In genomic region chr9:87280421-87280820, GRCh38 we compare ENCODE assay signal across 21 cellular contexts.
DNase-seq lines count a peak whose midpoint lies in the region; ATAC-seq and TF ChIP-seq lines count a peak whose summit lies in the region.
"Had no signal": no experiment of that assay in that cellular context is flagged by ENCODE, and none has a peak within 500 bp of the region (broad histone marks: within the 10 kb centered on the region; RNA-seq: fewer than 3 reads in every experiment).

No MANE protein-coding gene starts in this region.

- H3K9me2 ChIP-seq in hepatocyte (replicated peaks; ENCODE audit: insufficient read depth) = no peaks in the 10 kb centered on the region

- DNase-seq in brain microvascular endothelial cell = peak; percentile 91
- no peak for DNase-seq in hepatocyte (ENCODE audit: low spot score)
- no peak for DNase-seq in upper lobe of right lung
- no peak for DNase-seq in stimulated activated CD4-positive, alpha-beta T cell treated with anti-CD3 and anti-CD28 coated beads, Interleukin-12 subunit alpha, Interleukin-12 subunit beta, amount 100 ng/mL, for 4 hours
- DNase-seq in NCI-H2227 treated with DMSO at 0.1 percent for 48 hours (lab: John Stamatoyannopoulos, UW) = no peak
- DNase-seq in activated naive CD4-positive, alpha-beta T cell treated with anti-CD3 and anti-CD28 coated beads for 36 hours = no peak
- DNase-seq: activated CD4-positive, alpha-beta T cell treated with anti-CD3 and anti-CD28 coated beads, Interleukin-2, amount 50 U/mL, for 4 hours; activated naive CD8-positive, alpha-beta T cell treated with anti-CD3 and anti-CD28 coated beads, Interleukin-2, amount 50 U/mL, for 24 hours; activated T-cell treated with anti-CD3 and anti-CD28 coated beads, Interleukin-2, amount 50 U/mL, for 72 hours; CD4-positive, CD25-positive, alpha-beta regulatory T cell; colonic mucosa; DND-41; erythroblast; left ventricle myocardium inferior; naive B cell; NCI-H1694 treated with DMSO at 0.1 percent for 48 hours; NCI-H510A treated with DMSO at 0.1 percent for 48 hours; SJCRH30; stimulated activated CD4-positive, alpha-beta T cell treated with anti-CD3 and anti-CD28 coated beads, Interleukin-15, amount 100 ng/mL, for 24 hours had no signal

- intact Hi-C loops in upper lobe of right lung (cut with DNase I) = no loop called here
- intact Hi-C loops in activated naive CD4-positive, alpha-beta T cell treated with anti-CD3 and anti-CD28 coated beads for 36 hours (cut with micrococcal nuclease) = no loop called here

- POLR2A ChIA-PET in HEK293 (lab: Yijun Ruan, JAX) = no interaction called here

- H3K4me3 ChIP-seq in HEK293 (ENCODE audit: low read depth, low read length) = no peak overlapping the region
- no peak overlapping the region for H3K4me3 ChIP-seq in brain microvascular endothelial cell (ENCODE audit: low read depth, low read length)
- no peak overlapping the region for H3K4me3 ChIP-seq in hepatocyte
- no peak overlapping the region for H3K4me3 ChIP-seq in upper lobe of right lung
- H3K4me3 ChIP-seq: colonic mucosa, left ventricle myocardium inferior, prostate gland, SJCRH30 had no signal

- H3K9me3 Mint-ChIP-seq in activated naive CD4-positive, alpha-beta T cell treated with anti-CD3 and anti-CD28 coated beads for 36 hours = no peaks in the 10 kb centered on the region
- H3K9me3 Mint-ChIP-seq: activated naive CD8-positive, alpha-beta T cell treated with anti-CD3 and anti-CD28 coated beads, Interleukin-2, amount 50 U/mL, for 24 hours; activated T-cell treated with anti-CD3 and anti-CD28 coated beads, Interleukin-2, amount 50 U/mL, for 72 hours had no signal

- peaks cover 4% of the 10 kb centered on the region for H3K4me1 ChIP-seq in HEK293 (ENCODE audit: control insufficient read depth, insufficient read depth, low read length)
- peaks cover 17% of the 10 kb centered on the region for H3K4me1 ChIP-seq in hepatocyte (ENCODE audit: insufficient read depth)
- H3K4me1 ChIP-seq in upper lobe of right lung = no peaks in the 10 kb centered on the region
- H3K4me1 ChIP-seq: colonic mucosa had no signal

- H3K36me3 ChIP-seq in HEK293 (ENCODE audit: control insufficient read depth in 2 of 2, insufficient read depth in 1 of 2, low read length in 2 of 2) = no peaks in the 10 kb centered on the region
- H3K36me3 ChIP-seq in brain microvascular endothelial cell (replicated peaks) = no peaks in the 10 kb centered on the region
- no peaks in the 10 kb centered on the region for H3K36me3 ChIP-seq in hepatocyte (replicated peaks; ENCODE audit: insufficient read depth, low read depth)
- no peaks in the 10 kb centered on the region for H3K36me3 ChIP-seq in upper lobe of right lung
- H3K36me3 ChIP-seq: colonic mucosa, left ventricle myocardium inferior, prostate gland, SJCRH30 had no signal

- TF ChIP-seq CTCF in HEK293 (tag by site-specific recombination; IDR thresholded peaks at IDR 0.05) = no peak
- no peak for TF ChIP-seq CTCF in brain microvascular endothelial cell (IDR thresholded peaks at IDR 0.05; ENCODE audit: low read depth, low read length, missing control alignments)
- TF ChIP-seq CTCF in hepatocyte (IDR thresholded peaks at IDR 0.05; ENCODE audit: poor library complexity) = no peak
- TF ChIP-seq CTCF in upper lobe of right lung (IDR thresholded peaks at IDR 0.05) = no peak

- H2AFZ ChIP-seq in hepatocyte = no peak overlapping the region

- no peaks in the 10 kb centered on the region for H4K20me1 ChIP-seq in hepatocyte (ENCODE audit: insufficient read depth, poor library complexity, severe bottlenecking)

- peaks cover 12% of the 10 kb centered on the region for H3K4me1 Mint-ChIP-seq in activated naive CD4-positive, alpha-beta T cell treated with anti-CD3 and anti-CD28 coated beads for 36 hours (ENCODE audit: low read depth)
- H3K4me1 Mint-ChIP-seq: CD4-positive, CD25-positive, alpha-beta regulatory T cell; naive B cell had no signal

- H3K27ac Mint-ChIP-seq in activated naive CD4-positive, alpha-beta T cell treated with anti-CD3 and anti-CD28 coated beads for 36 hours = no peak overlapping the region
- H3K27ac Mint-ChIP-seq: activated naive CD8-positive, alpha-beta T cell treated with anti-CD3 and anti-CD28 coated beads, Interleukin-2, amount 50 U/mL, for 24 hours; activated T-cell treated with anti-CD3 and anti-CD28 coated beads, Interleukin-2, amount 50 U/mL, for 72 hours; CD4-positive, CD25-positive, alpha-beta regulatory T cell; naive B cell had no signal

- H3K36me3 Mint-ChIP-seq in activated naive CD4-positive, alpha-beta T cell treated with anti-CD3 and anti-CD28 coated beads for 36 hours (ENCODE audit: low read depth) = no peaks in the 10 kb centered on the region
- H3K36me3 Mint-ChIP-seq: CD4-positive, CD25-positive, alpha-beta regulatory T cell; naive B cell had no signal

- in situ Hi-C loops in brain microvascular endothelial cell (cut with HindIII; ENCODE audit: low pct_ligation_motif_present, low sequenced_read_pairs) = no loop called here

- no peak overlapping the region for H3K4me2 ChIP-seq in hepatocyte

- H3K9me3 ChIP-seq in HEK293 (ENCODE audit: control insufficient read depth, insufficient read depth, low read depth, low read length) (no peaks in the 10 kb centered on the region), hepatocyte (ENCODE audit: low read depth) (no peaks in the 10 kb centered on the region), upper lobe of right lung (no peaks in the 10 kb centered on the region)
- H3K9me3 ChIP-seq: colonic mucosa, left ventricle myocardium inferior, prostate gland, SJCRH30 had no signal

- H3K27me3 Mint-ChIP-seq in activated naive CD4-positive, alpha-beta T cell treated with anti-CD3 and anti-CD28 coated beads for 36 hours (ENCODE audit: low read depth) = peaks cover 21% of the 10 kb centered on the region
- H3K27me3 Mint-ChIP-seq: CD4-positive, CD25-positive, alpha-beta regulatory T cell had no signal

- 80% methylated on average over 5 of the region's 5 CpGs for WGBS in hepatocyte (ENCODE audit: low lambda C conversion rate, missing lambda C conversion rate)

- H3K27ac ChIP-seq in HEK293 (ENCODE audit: extremely low read depth, low read depth, low read length) = no peak overlapping the region
- peak overlapping the region; percentile 88 for H3K27ac ChIP-seq in brain microvascular endothelial cell
- H3K27ac ChIP-seq in hepatocyte = peak overlapping the region; percentile 62
- no peak overlapping the region for H3K27ac ChIP-seq in upper lobe of right lung
- H3K27ac ChIP-seq: colonic mucosa, left ventricle myocardium inferior, prostate gland, SJCRH30 had no signal

- peak; percentile 28 for ATAC-seq in upper lobe of right lung
- ATAC-seq: activated naive CD8-positive, alpha-beta T cell treated with anti-CD3 and anti-CD28 coated beads, Interleukin-2, amount 50 U/mL, for 24 hours; activated T-cell treated with anti-CD3 and anti-CD28 coated beads, Interleukin-2, amount 50 U/mL, for 72 hours had no signal

- no peak overlapping the region for H3K4me3 Mint-ChIP-seq in activated naive CD4-positive, alpha-beta T cell treated with anti-CD3 and anti-CD28 coated beads for 36 hours
- H3K4me3 Mint-ChIP-seq: activated naive CD8-positive, alpha-beta T cell treated with anti-CD3 and anti-CD28 coated beads, Interleukin-2, amount 50 U/mL, for 24 hours; activated T-cell treated with anti-CD3 and anti-CD28 coated beads, Interleukin-2, amount 50 U/mL, for 72 hours; CD4-positive, CD25-positive, alpha-beta regulatory T cell; naive B cell had no signal

- no peaks in the 10 kb centered on the region for H3K79me2 ChIP-seq in hepatocyte

- H3K27me3 ChIP-seq in brain microvascular endothelial cell (replicated peaks) (no peaks in the 10 kb centered on the region), hepatocyte (no peaks in the 10 kb centered on the region), upper lobe of right lung (no peaks in the 10 kb centered on the region)
- H3K27me3 ChIP-seq: colonic mucosa, SJCRH30 had no signal

- CTCF ChIA-PET in HEK293 (lab: Yijun Ruan, JAX) = no interaction called here
- CTCF ChIA-PET in activated naive CD4-positive, alpha-beta T cell treated with anti-CD3 and anti-CD28 coated beads for 36 hours (lab: Charles Lee) = no interaction called here

TF ChIP-seq in HEK293, 187 proteins besides CTCF, POLR2A, EP300 and RAD21:
- TF ChIP-seq, protein P1, sequence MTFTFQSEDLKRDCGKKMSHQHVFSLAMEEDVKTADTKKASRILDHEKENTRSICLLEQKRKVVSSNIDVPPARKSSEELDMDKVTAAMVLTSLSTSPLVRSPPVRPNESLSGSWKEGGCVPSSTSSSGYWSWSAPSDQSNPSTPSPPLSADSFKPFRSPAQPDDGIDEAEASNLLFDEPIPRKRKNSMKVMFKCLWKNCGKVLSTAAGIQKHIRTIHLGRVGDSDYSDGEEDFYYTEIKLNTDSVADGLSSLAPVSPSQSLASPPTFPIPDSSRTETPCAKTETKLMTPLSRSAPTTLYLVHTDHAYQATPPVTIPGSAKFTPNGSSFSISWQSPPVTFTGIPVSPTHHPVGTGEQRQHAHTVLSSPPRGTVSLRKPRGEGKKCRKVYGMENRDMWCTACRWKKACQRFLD (tag by site-specific recombination; IDR thresholded peaks at IDR 0.05) = no peak
- TF ChIP-seq GLIS1 (tag by site-specific recombination; IDR thresholded peaks at IDR 0.05) (peak; percentile 92), YY1 (tag by site-specific recombination; IDR thresholded peaks at IDR 0.05) (no peak), ZIC2 (tag by site-specific recombination; IDR thresholded peaks at IDR 0.05) (peak; percentile 47), ZNF426 (tag by site-specific recombination; IDR thresholded peaks at IDR 0.05) (no peak)
TF ChIP-seq in HEK293: peak in this region for 2.

Comparison
In these comparisons a context has a peak if more than half of its experiments do, and no peak if none do; other contexts are left out.
1. H3K27ac ChIP-seq: peak in brain microvascular endothelial cell (single experiment) and hepatocyte (single experiment); none in HEK293 (single experiment) and upper lobe of right lung (single experiment).